In the genomic region with DNA sequence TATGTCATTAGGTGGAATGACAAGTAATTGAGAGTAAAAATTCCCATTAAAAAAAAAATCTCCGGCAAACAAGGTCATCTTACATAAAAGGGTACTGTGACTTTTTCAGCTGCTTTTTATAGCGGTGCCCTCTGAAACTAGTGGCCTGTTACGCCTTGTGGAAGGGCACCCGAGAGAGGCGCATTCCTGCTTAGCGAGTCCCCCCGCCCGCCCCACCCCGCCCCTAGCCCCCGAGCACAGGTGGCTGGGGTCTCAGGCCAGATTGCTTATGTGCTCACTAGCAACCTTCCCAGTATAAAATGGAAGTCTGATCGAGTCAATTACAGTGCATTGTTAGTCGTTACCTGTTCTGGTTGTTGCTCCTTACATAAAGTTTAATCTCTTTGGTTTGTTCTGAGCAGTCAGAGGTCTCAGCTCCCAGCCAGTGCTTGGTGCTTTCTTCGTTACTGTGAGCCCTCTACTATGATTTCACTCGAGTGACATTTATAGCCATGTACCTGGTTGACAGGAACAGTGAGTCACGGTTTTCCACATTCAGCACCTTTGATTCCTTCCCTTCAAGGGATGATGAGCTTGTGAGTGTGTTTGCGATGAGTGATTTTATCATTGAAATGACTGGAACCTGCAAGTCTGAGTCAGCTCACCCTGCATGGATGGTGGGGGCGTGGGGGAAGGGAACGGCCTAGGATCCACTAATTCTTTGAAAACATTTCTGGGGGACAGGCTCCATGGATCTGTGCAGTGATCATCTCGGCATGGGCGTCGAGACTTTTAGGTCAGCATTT, we compare ENCODE assay signal across 10 cellular contexts. TPM values are rescaled to one million over a fixed set of nuclear protein-coding genes. Genes with fewer than 3 reads are reported as not detected.
DNase-seq lines count a peak whose midpoint lies in the region; ATAC-seq and TF ChIP-seq lines count a peak whose summit lies in the region.
"Had no signal": no experiment of that assay in that cellular context is flagged by ENCODE, and none has a peak within 500 bp of the region (broad histone marks: within the 10 kb centered on the region; RNA-seq: fewer than 3 reads in every experiment).

No MANE protein-coding gene starts in this region.

- CTCF ChIA-PET in SK-N-SH (lab: Yijun Ruan, JAX) = no interaction called here

- H3K4me3 ChIP-seq in BE2C (ENCODE audit: low read depth, low read length) (no peak overlapping the region), SK-N-SH (ENCODE audit: low read depth in 2 of 2, low read length in 1 of 2) (no peak overlapping the region), psoas muscle (peak overlapping the region; percentile 35), vagina (no peak overlapping the region)

- no peak for TF ChIP-seq POLR2A in vagina (IDR thresholded peaks at IDR 0.05)

- H3K36me3 ChIP-seq in BE2C = no peaks in the 10 kb centered on the region
- H3K36me3 ChIP-seq in SK-N-SH (replicated peaks in 1 of 2; ENCODE audit: control insufficient read depth in 1 of 2, insufficient read depth in 2 of 2, low read length in 1 of 2) = no peaks in the 10 kb centered on the region
- no peaks in the 10 kb centered on the region for H3K36me3 ChIP-seq in psoas muscle (ENCODE audit: insufficient read depth in 1 of 2, low read depth in 1 of 2)
- no peaks in the 10 kb centered on the region for H3K36me3 ChIP-seq in vagina

- no peak overlapping the region for H3K4me3 Mint-ChIP-seq in naive thymus-derived CD8-positive, alpha-beta T cell

- TF ChIP-seq EP300 in SK-N-SH (IDR thresholded peaks at IDR 0.05; ENCODE audit: borderline replicate concordance in 1 of 2, low read depth in 1 of 2, low read length in 1 of 2) = no peak

- TF ChIP-seq RAD21 in SK-N-SH (IDR thresholded peaks at IDR 0.05; ENCODE audit: low read length) = no peak

- no peaks in the 10 kb centered on the region for H3K9me3 Mint-ChIP-seq in naive thymus-derived CD8-positive, alpha-beta T cell
- H3K9me3 Mint-ChIP-seq: CD4-positive, alpha-beta memory T cell had no signal

- peak; percentile 26 for DNase-seq in BE2C
- DNase-seq in SK-N-SH = no peak
- peak; percentile 51 for DNase-seq in dermis blood vessel endothelial cell
- DNase-seq in psoas muscle = no peak
- DNase-seq in naive thymus-derived CD8-positive, alpha-beta T cell = no peak
- DNase-seq in vagina (ENCODE audit: extremely low spot score in 2 of 2) = no peak
- DNase-seq in OCI-M2 (lab: John Stamatoyannopoulos, UW; ENCODE audit: unreplicated experiment) = no peak
- DNase-seq: CD4-positive, alpha-beta memory T cell had no signal

- POLR2A ChIA-PET in SK-N-SH (lab: Yijun Ruan, JAX) = no interaction called here
- POLR2A ChIA-PET in naive thymus-derived CD8-positive, alpha-beta T cell (lab: Charles Lee) = interaction anchor here (0.6 kb wide), 1 partner anchor 485 kb away, joined by 4 read pairs; no protein-coding TSS in a partner anchor

- H3K79me2 ChIP-seq in SK-N-SH (ENCODE audit: insufficient read depth) = no peaks in the 10 kb centered on the region

- no peak overlapping the region for H3K27ac Mint-ChIP-seq in naive thymus-derived CD8-positive, alpha-beta T cell

- peaks cover 0 to 12% (median 7%) of the 10 kb centered on the region in 5 donors for H3K27me3 Mint-ChIP-seq in naive thymus-derived CD8-positive, alpha-beta T cell
- H3K27me3 Mint-ChIP-seq: CD4-positive, alpha-beta memory T cell had no signal

- H2AFZ ChIP-seq in SK-N-SH (ENCODE audit: low read depth) = no peak overlapping the region

- intact Hi-C loops in psoas muscle (cut with DNase I) (no loop called here), vagina (cut with DNase I) (no loop called here)

- H3K27me3 ChIP-seq in BE2C = no peaks in the 10 kb centered on the region
- no peaks in the 10 kb centered on the region for H3K27me3 ChIP-seq in SK-N-SH (ENCODE audit: insufficient read depth)
- no peaks in the 10 kb centered on the region for H3K27me3 ChIP-seq in psoas muscle (ENCODE audit: insufficient read depth in 3 of 3, low read length in 2 of 3)
- H3K27me3 ChIP-seq in vagina = no peaks in the 10 kb centered on the region

- no peaks in the 10 kb centered on the region for H3K9me2 ChIP-seq in SK-N-SH

- H3K4me1 ChIP-seq in BE2C (peaks cover 13% of the 10 kb centered on the region), SK-N-SH (ENCODE audit: control insufficient read depth in 1 of 2, insufficient read depth in 2 of 2, low read depth in 1 of 2, low read length in 1 of 2) (peaks cover 0 to 27% of the 10 kb centered on the region in 2 experiments; a peak in 2 of 4 replicates), psoas muscle (peaks cover 39% of the 10 kb centered on the region), vagina (peaks cover 6% of the 10 kb centered on the region)

- no peaks in the 10 kb centered on the region for H4K20me1 ChIP-seq in SK-N-SH (ENCODE audit: insufficient read depth)

- H3K4me2 ChIP-seq in SK-N-SH = no peak overlapping the region

- H3K36me3 Mint-ChIP-seq in naive thymus-derived CD8-positive, alpha-beta T cell = no peaks in the 10 kb centered on the region
- H3K36me3 Mint-ChIP-seq: CD4-positive, alpha-beta memory T cell had no signal

- H3K9me3 ChIP-seq in BE2C (no peaks in the 10 kb centered on the region), SK-N-SH (no peaks in the 10 kb centered on the region), psoas muscle (no peaks in the 10 kb centered on the region), vagina (no peaks in the 10 kb centered on the region)

- no peak overlapping the region for H3K27ac ChIP-seq in SK-N-SH (ENCODE audit: low read depth in 2 of 2, low read length in 1 of 2)
- peak overlapping the region; percentile 65 for H3K27ac ChIP-seq in psoas muscle
- H3K27ac ChIP-seq in vagina = no peak overlapping the region
- H3K27ac ChIP-seq: VCaP had no signal

- WGBS in SK-N-SH (ENCODE audit: low lambda C conversion rate) = 65% methylated on average over 15 of the region's 21 CpGs
- 63 to 75% (median 66%) methylated on average over 21 of the region's 21 CpGs for WGBS in psoas muscle, 3 donors

- TF ChIP-seq CTCF in BE2C (IDR thresholded peaks at IDR 0.05; ENCODE audit: low read depth, low read length) (no peak), SK-N-SH (IDR thresholded peaks at IDR 0.05) (no peak), psoas muscle (IDR thresholded peaks at IDR 0.05) (no peak), vagina (IDR thresholded peaks at IDR 0.05) (no peak)

- no peak overlapping the region for H3K9ac ChIP-seq in SK-N-SH

- ATAC-seq in psoas muscle (peak in 2 of 4 donors; percentile 31 to 42), GM21390 (IDR thresholded peaks at IDR 0.05; ENCODE audit: unreplicated experiment) (no peak)
- ATAC-seq in naive thymus-derived CD8-positive, alpha-beta T cell = no peak

- H3F3A ChIP-seq in SK-N-SH (replicated peaks; ENCODE audit: insufficient read depth) = no peaks in the 10 kb centered on the region

- H3K4me1 Mint-ChIP-seq in naive thymus-derived CD8-positive, alpha-beta T cell = peaks cover 0 to 6% (median 2%) of the 10 kb centered on the region in 4 donors

TF ChIP-seq in SK-N-SH, 30 proteins besides CTCF, POLR2A, EP300 and RAD21 (continues in another document):
- no peak for TF ChIP-seq FOXJ3 (CRISPR knock-in tag; IDR thresholded peaks at IDR 0.05)
- TF ChIP-seq RFX5 (IDR thresholded peaks at IDR 0.05; ENCODE audit: low read length) = no peak
- TF ChIP-seq SIN3A (IDR thresholded peaks at IDR 0.05; ENCODE audit: borderline replicate concordance, low read depth, low read length) = no peak
- TF ChIP-seq FOSL2 (IDR thresholded peaks at IDR 0.05; ENCODE audit: borderline replicate concordance, low read depth) = peak; percentile 63; the same call in 1 of the 2 replicates
- TF ChIP-seq JUND (IDR thresholded peaks at IDR 0.05) = peak; percentile 54; the same call in 1 of the 2 replicates
- no peak for TF ChIP-seq USF2 (IDR thresholded peaks at IDR 0.05; ENCODE audit: borderline replicate concordance, low read depth, low read length)
- TF ChIP-seq TCF12 (IDR thresholded peaks at IDR 0.05) = peak; percentile 36; the same call in 1 of the 2 replicates
- TF ChIP-seq, protein P1, sequence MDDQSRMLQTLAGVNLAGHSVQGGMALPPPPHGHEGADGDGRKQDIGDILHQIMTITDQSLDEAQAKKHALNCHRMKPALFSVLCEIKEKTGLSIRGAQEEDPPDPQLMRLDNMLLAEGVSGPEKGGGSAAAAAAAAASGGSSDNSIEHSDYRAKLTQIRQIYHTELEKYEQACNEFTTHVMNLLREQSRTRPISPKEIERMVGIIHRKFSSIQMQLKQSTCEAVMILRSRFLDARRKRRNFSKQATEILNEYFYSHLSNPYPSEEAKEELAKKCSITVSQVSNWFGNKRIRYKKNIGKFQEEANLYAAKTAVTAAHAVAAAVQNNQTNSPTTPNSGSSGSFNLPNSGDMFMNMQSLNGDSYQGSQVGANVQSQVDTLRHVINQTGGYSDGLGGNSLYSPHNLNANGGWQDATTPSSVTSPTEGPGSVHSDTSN (IDR thresholded peaks at IDR 0.05) = peak; percentile 45; the same call in 1 of the 2 replicates

RNA-seq across cellular contexts. Expression of gene ZDHHC14, which starts 47.6 kb away (rescaled TPM):
- 0.88 TPM for polyA plus RNA-seq in BE2C (2012; ENCODE audit: insufficient read depth, insufficient read length, low read depth)
- polyA plus RNA-seq in SK-N-SH (2012; rRNA removed) (5.4 TPM in 2 replicates), psoas muscle (1 to 10 TPM; 2.5 to 5.0 (median 4.0) TPM)
- 3.5 and 4.2 TPM in 2 replicates for polyA plus RNA-seq in SK-N-SH (2012; cell fraction: cytosol; rRNA removed)
- 8.2 and 9.1 TPM in 2 replicates for polyA plus RNA-seq in SK-N-SH (2012; cell fraction: nucleus; rRNA removed)
- total RNA-seq in dermis blood vessel endothelial cell (24.1 and 32.8 TPM in 2 replicates), psoas muscle (10 to 100 TPM in 1 of 4 donors, 1 to 10 TPM in 3; 4.0 to 14.6 (median 4.7) TPM), vagina (15.2 TPM)
- total RNA-seq in naive thymus-derived CD8-positive, alpha-beta T cell = 1 to 10 TPM; 1.7 to 1.9 TPM
- polyA plus RNA-seq in naive thymus-derived CD8-positive, alpha-beta T cell = 1 to 10 TPM in 2 of 3 donors, under 1 TPM in 1; 0.09 to 1.4 (median 1.0) TPM

Comparison
In these comparisons a context has a peak if more than half of its experiments do, and no peak if none do; other contexts are left out.
1. DNase-seq: peak in BE2C (single experiment) and dermis blood vessel endothelial cell (single experiment); none in SK-N-SH (single experiment), psoas muscle (0 of 2), naive thymus-derived CD8-positive, alpha-beta T cell (0 of 10), vagina (0 of 2) and OCI-M2 (single experiment).